Comparison of ENCODE assay signal across 8 cellular contexts in the genomic region with DNA sequence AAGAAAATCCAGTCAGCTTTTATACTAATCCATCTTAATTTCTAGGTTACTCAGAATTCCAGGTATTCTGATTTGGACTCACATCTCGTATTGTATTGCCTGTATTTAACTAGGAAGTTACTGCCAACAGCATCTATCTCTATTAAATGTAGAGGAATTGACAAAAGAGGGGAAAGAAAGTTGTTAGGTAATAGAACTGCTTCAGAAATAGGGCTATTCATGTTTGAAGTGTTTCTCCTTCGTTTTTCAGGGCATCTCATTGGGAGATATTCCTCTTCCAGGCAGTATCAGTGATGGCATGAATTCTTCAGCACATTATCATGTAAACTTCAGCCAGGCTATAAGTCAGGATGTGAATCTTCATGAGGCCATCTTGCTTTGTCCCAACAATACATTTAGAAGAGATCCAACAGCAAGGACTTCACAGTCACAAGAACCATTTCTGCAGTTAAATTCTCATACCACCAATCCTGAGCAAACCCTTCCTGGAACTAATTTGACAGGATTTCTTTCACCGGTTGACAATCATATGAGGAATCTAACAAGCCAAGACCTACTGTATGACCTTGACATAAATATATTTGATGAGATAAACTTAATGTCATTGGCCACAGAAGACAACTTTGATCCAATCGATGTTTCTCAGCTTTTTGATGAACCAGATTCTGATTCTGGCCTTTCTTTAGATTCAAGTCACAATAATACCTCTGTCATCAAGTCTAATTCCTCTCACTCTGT. TPM values are rescaled to one million over a fixed set of nuclear protein-coding genes. Genes with fewer than 3 reads are reported as not detected.
DNase-seq lines count a peak whose midpoint lies in the region; ATAC-seq and TF ChIP-seq lines count a peak whose summit lies in the region.
"Not testable (repeated sequence)": the region's sequence is repeated elsewhere in the genome, so short reads cannot be mapped to it uniquely, and the experiment has no call there.

No MANE protein-coding gene starts in this region.

- H3K36me3 Mint-ChIP-seq in T-helper 1 cell treated with Interleukin-12 subunit alpha and Interleukin-12 subunit beta and Interleukin-4 antibody, amounts not matched to agents 30 μg/mL and 1 μg/mL, for 36 hours (ENCODE audit: low read depth) = peaks cover 66% of the 10 kb centered on the region
- peaks cover 3 to 42% of the 10 kb centered on the region in 2 donors for H3K36me3 Mint-ChIP-seq in activated T-cell treated with anti-CD3 and anti-CD28 coated beads, Interleukin-2, amount 50 U/mL, for 72 hours (ENCODE audit: insufficient read depth in 2 of 2)
- H3K36me3 Mint-ChIP-seq in stimulated activated effector memory CD8-positive, alpha-beta T cell treated with anti-CD3 and anti-CD28 coated beads, Interleukin-12 subunit alpha, Interleukin-12 subunit beta, amount 100 ng/mL, for 72 hours = peaks cover 99% of the 10 kb centered on the region

- H3K4me3 Mint-ChIP-seq in T-helper 1 cell treated with Interleukin-12 subunit alpha and Interleukin-12 subunit beta and Interleukin-4 antibody, amounts not matched to agents 30 μg/mL and 1 μg/mL, for 36 hours; stimulated activated effector memory CD8-positive, alpha-beta T cell treated with anti-CD3 and anti-CD28 coated beads, Interleukin-12 subunit alpha, Interleukin-12 subunit beta, amount 100 ng/mL, for 72 hours: not testable (repeated sequence)
- peak overlapping the region in 1 of 2 donors; percentile 38 for H3K4me3 Mint-ChIP-seq in activated T-cell treated with anti-CD3 and anti-CD28 coated beads, Interleukin-2, amount 50 U/mL, for 72 hours

- in situ Hi-C loops in GM18951 (cut with MboI; ENCODE audit: low sequenced_read_pairs, unreplicated experiment) = not testable (repeated sequence)

- not testable (repeated sequence) for H3K27me3 ChIP-seq in ACC112 (ENCODE audit: insufficient read depth, low read length)

- not testable (repeated sequence) for H3K9me3 ChIP-seq in mesodermal cell (ENCODE audit: control insufficient read depth, low read length)

- H3K79me2 ChIP-seq in ACC112 (ENCODE audit: control insufficient read depth, insufficient read depth, low read length, unreplicated experiment) = not testable (repeated sequence)

- TF ChIP-seq POLR2A in GM18951 (IDR thresholded peaks at IDR 0.05; ENCODE audit: extremely low read depth, insufficient read depth, insufficient read length) (peak; percentile 15), NB4 (IDR thresholded peaks at IDR 0.05; ENCODE audit: extremely low read depth, insufficient read length) (peak; percentile 21)

- DNase-seq in NB4 (ENCODE audit: low read depth); activated T-cell treated with anti-CD3 and anti-CD28 coated beads, Interleukin-2, amount 50 U/mL, for 72 hours: not testable (repeated sequence)
- peak; percentile 62 for DNase-seq in cerebellar cortex (ENCODE audit: low spot score)
- peak in 1 of 2 donors; percentile 42 for DNase-seq in stimulated activated effector memory CD8-positive, alpha-beta T cell treated with anti-CD3 and anti-CD28 coated beads, Interleukin-12 subunit alpha, Interleukin-12 subunit beta, amount 100 ng/mL, for 72 hours (ENCODE audit: low spot score in 2 of 2)

- peak overlapping the region; percentile 80 for H3K27ac Mint-ChIP-seq in T-helper 1 cell treated with Interleukin-12 subunit alpha and Interleukin-12 subunit beta and Interleukin-4 antibody, amounts not matched to agents 30 μg/mL and 1 μg/mL, for 36 hours
- H3K27ac Mint-ChIP-seq in activated T-cell treated with anti-CD3 and anti-CD28 coated beads, Interleukin-2, amount 50 U/mL, for 72 hours = peak overlapping the region; percentile 98
- H3K27ac Mint-ChIP-seq in stimulated activated effector memory CD8-positive, alpha-beta T cell treated with anti-CD3 and anti-CD28 coated beads, Interleukin-12 subunit alpha, Interleukin-12 subunit beta, amount 100 ng/mL, for 72 hours = peak overlapping the region; percentile 63

- not testable (repeated sequence) for H3K9me3 Mint-ChIP-seq in T-helper 1 cell treated with Interleukin-12 subunit alpha and Interleukin-12 subunit beta and Interleukin-4 antibody, amounts not matched to agents 30 μg/mL and 1 μg/mL, for 36 hours; activated T-cell treated with anti-CD3 and anti-CD28 coated beads, Interleukin-2, amount 50 U/mL, for 72 hours; stimulated activated effector memory CD8-positive, alpha-beta T cell treated with anti-CD3 and anti-CD28 coated beads, Interleukin-12 subunit alpha, Interleukin-12 subunit beta, amount 100 ng/mL, for 72 hours

- 67 to 100% methylated on average over 1 of the region's 4 CpGs for WGBS in mesodermal cell (ENCODE audit: insufficient coverage in 2 of 2), 2 experiments

- not testable (repeated sequence) for H2AFZ ChIP-seq in ACC112 (ENCODE audit: low read length, unreplicated experiment)

- not testable (repeated sequence) for H3K4me1 ChIP-seq in ACC112 (ENCODE audit: control insufficient read depth, insufficient read depth, low read length, unreplicated experiment); mesodermal cell (ENCODE audit: control insufficient read depth, insufficient read depth, low read length, poor library complexity, severe bottlenecking)

- TF ChIP-seq CTCF in NB4 (IDR thresholded peaks at IDR 0.05; ENCODE audit: low read depth, low read length) = not testable (repeated sequence)

- H3K36me3 ChIP-seq in ACC112 (ENCODE audit: insufficient read depth, low read length) (peaks cover 22% of the 10 kb centered on the region), mesodermal cell (ENCODE audit: control insufficient read depth, insufficient read depth, low read length) (peaks cover 28% of the 10 kb centered on the region)

- H3K27ac ChIP-seq in ACC112 (ENCODE audit: low read depth, low read length) = peak overlapping the region; percentile 42
- H3K27ac ChIP-seq in mesodermal cell (ENCODE audit: low read depth, low read length, severe bottlenecking) = peak overlapping the region; percentile 39

- H3K4me1 Mint-ChIP-seq in T-helper 1 cell treated with Interleukin-12 subunit alpha and Interleukin-12 subunit beta and Interleukin-4 antibody, amounts not matched to agents 30 μg/mL and 1 μg/mL, for 36 hours (ENCODE audit: low read depth) = peaks cover 46% of the 10 kb centered on the region
- peaks cover 73% of the 10 kb centered on the region for H3K4me1 Mint-ChIP-seq in activated T-cell treated with anti-CD3 and anti-CD28 coated beads, Interleukin-2, amount 50 U/mL, for 72 hours (ENCODE audit: low read depth)
- peaks cover 75% of the 10 kb centered on the region for H3K4me1 Mint-ChIP-seq in stimulated activated effector memory CD8-positive, alpha-beta T cell treated with anti-CD3 and anti-CD28 coated beads, Interleukin-12 subunit alpha, Interleukin-12 subunit beta, amount 100 ng/mL, for 72 hours

- not testable (repeated sequence) for H3K4me3 ChIP-seq in ACC112 (ENCODE audit: low read depth, low read length); NB4 (ENCODE audit: low read depth, low read length); mesodermal cell (ENCODE audit: extremely low read depth, insufficient read depth, low read length, poor library complexity, severe bottlenecking)

- not testable (repeated sequence) for H3K27me3 Mint-ChIP-seq in T-helper 1 cell treated with Interleukin-12 subunit alpha and Interleukin-12 subunit beta and Interleukin-4 antibody, amounts not matched to agents 30 μg/mL and 1 μg/mL, for 36 hours (ENCODE audit: low read depth); activated T-cell treated with anti-CD3 and anti-CD28 coated beads, Interleukin-2, amount 50 U/mL, for 72 hours (ENCODE audit: low read depth)

- ATAC-seq in activated T-cell treated with anti-CD3 and anti-CD28 coated beads, Interleukin-2, amount 50 U/mL, for 72 hours (replicated peaks in 1 of 2); stimulated activated effector memory CD8-positive, alpha-beta T cell treated with anti-CD3 and anti-CD28 coated beads, Interleukin-12 subunit alpha, Interleukin-12 subunit beta, amount 100 ng/mL, for 72 hours: not testable (repeated sequence)

RNA-seq across cellular contexts. Expression of a gene that starts 16.1 kb away (rescaled TPM):
- 100 to 1,000 TPM; 439 to 483 TPM for total RNA-seq in activated T-cell treated with anti-CD3 and anti-CD28 coated beads, Interleukin-2, amount 50 U/mL, for 72 hours
- polyA plus RNA-seq in mesodermal cell (2013, experiment 1 of 2) = 704 TPM
- 808 TPM for polyA plus RNA-seq in mesodermal cell (2013, experiment 2 of 2)

RNA-seq across cellular contexts. Expression of a gene that starts 17.1 kb away (rescaled TPM):
- 100 to 1,000 TPM; 201 to 221 TPM for total RNA-seq in activated T-cell treated with anti-CD3 and anti-CD28 coated beads, Interleukin-2, amount 50 U/mL, for 72 hours
- polyA plus RNA-seq in mesodermal cell (2013, experiment 1 of 2) = 210 TPM
- 263 TPM for polyA plus RNA-seq in mesodermal cell (2013, experiment 2 of 2)

RNA-seq across cellular contexts. Expression of a gene that starts 32.5 kb away (rescaled TPM):
- total RNA-seq in activated T-cell treated with anti-CD3 and anti-CD28 coated beads, Interleukin-2, amount 50 U/mL, for 72 hours = 10 to 100 TPM; 18.5 to 22.2 TPM
- 19.0 TPM for polyA plus RNA-seq in mesodermal cell (2013, experiment 1 of 2)
- 18.1 TPM for polyA plus RNA-seq in mesodermal cell (2013, experiment 2 of 2)
